Comparison of ENCODE assay signal across 1 cellular context in genomic region chr13:48979892-48980291, GRCh38.
TF ChIP-seq lines count a peak whose summit lies in the region.

No MANE protein-coding gene starts in this region.

TF ChIP-seq in GM12878, 131 proteins besides CTCF, POLR2A, EP300 and RAD21 (continued from another document and continues in another):
- no peak for TF ChIP-seq EZH2 (IDR thresholded peaks at IDR 0.05; ENCODE audit: borderline replicate concordance, control insufficient read depth, low read depth, low read length)
- TF ChIP-seq RUNX3 (IDR thresholded peaks at IDR 0.05; ENCODE audit: low read length), result peak; percentile 95
- no peak for TF ChIP-seq ZBTB11 (CRISPR knock-in tag; IDR thresholded peaks at IDR 0.05)
- TF ChIP-seq TBL1XR1 (IDR thresholded peaks at IDR 0.05; ENCODE audit: low read depth, low read length), result peak; percentile 96
- peak; percentile 59; the same call in 1 of the 2 replicates for TF ChIP-seq CBFB (IDR thresholded peaks at IDR 0.05; ENCODE audit: low read depth)
- TF ChIP-seq E4F1 (IDR thresholded peaks at IDR 0.05; ENCODE audit: borderline replicate concordance, partially characterized antibody), result no peak
- peak; percentile 54; the same call in 1 of the 2 replicates for TF ChIP-seq ZNF24 (IDR thresholded peaks at IDR 0.05)
- TF ChIP-seq ZZZ3 (IDR thresholded peaks at IDR 0.05; ENCODE audit: control insufficient read depth, insufficient read length, low read depth), result no peak
- TF ChIP-seq NR2F1 (conservative IDR thresholded peaks at IDR 0.05), result 0 out of 2 replicates have a peak, but pooled peaks have one; percentile 38
- TF ChIP-seq NKRF (conservative IDR thresholded peaks at IDR 0.05), result peak; percentile 48; the same call in 1 of the 2 replicates
- peak; percentile 100 for TF ChIP-seq MEF2A (IDR thresholded peaks at IDR 0.05; ENCODE audit: insufficient read depth, low read depth, low read length)
- no peak for TF ChIP-seq FOS (IDR thresholded peaks at IDR 0.05; ENCODE audit: borderline replicate concordance, extremely low read depth, insufficient read length)
- no peak for TF ChIP-seq HDGF (IDR thresholded peaks at IDR 0.05)
- no peak for TF ChIP-seq NR2C1 (IDR thresholded peaks at IDR 0.05)
- no peak for TF ChIP-seq CBX3 (IDR thresholded peaks at IDR 0.05; ENCODE audit: borderline replicate concordance, low read depth)
- TF ChIP-seq MXI1 (IDR thresholded peaks at IDR 0.05; ENCODE audit: low read depth, low read length), result peak; percentile 46; the same call in 1 of the 2 replicates
- TF ChIP-seq CBX5 (IDR thresholded peaks at IDR 0.05; ENCODE audit: low read depth), result peak; percentile 81
- TF ChIP-seq MYB (IDR thresholded peaks at IDR 0.05; ENCODE audit: borderline replicate concordance, low read depth, low read length), result no peak
- TF ChIP-seq ZNF217 (IDR thresholded peaks at IDR 0.05), result peak; percentile 78; the same call in 1 of the 2 replicates
- TF ChIP-seq ZSCAN29 (IDR thresholded peaks at IDR 0.05), result no peak
- TF ChIP-seq RELB (IDR thresholded peaks at IDR 0.05; ENCODE audit: low read depth), result peak; percentile 40; the same call in 1 of the 2 replicates
- peak; percentile 96 for TF ChIP-seq NFIC (IDR thresholded peaks at IDR 0.05; ENCODE audit: low read depth, low read length)
- TF ChIP-seq SKIL (IDR thresholded peaks at IDR 0.05; ENCODE audit: low read depth, poor library complexity, severe bottlenecking), result peak; percentile 91
- TF ChIP-seq BHLHE40 (IDR thresholded peaks at IDR 0.05; ENCODE audit: borderline replicate concordance in 1 of 2, low read depth in 2 of 2, low read length in 1 of 2), result peak; percentile 51 to 53; a peak in 2 of 4 replicates
- peak; percentile 29; the same call in 1 of the 2 replicates for TF ChIP-seq CREB1 (IDR thresholded peaks at IDR 0.05; ENCODE audit: low read depth)
- TF ChIP-seq HDAC6 (IDR thresholded peaks at IDR 0.05; ENCODE audit: unreplicated experiment), result no peak
- no peak for TF ChIP-seq KDM1A (IDR thresholded peaks at IDR 0.05; ENCODE audit: borderline replicate concordance)
- TF ChIP-seq ZNF207 (IDR thresholded peaks at IDR 0.05; ENCODE audit: borderline replicate concordance), result no peak
- no peak for TF ChIP-seq MAX (IDR thresholded peaks at IDR 0.05; ENCODE audit: low read depth, low read length)
- TF ChIP-seq ETV6 (conservative IDR thresholded peaks at IDR 0.05 in 1 of 2, IDR thresholded peaks at IDR 0.05 in 1 of 2; ENCODE audit: borderline replicate concordance in 1 of 2, low read depth in 1 of 2), result peak in 1 of 2 experiments; percentile 49; a peak in 2 of 4 replicates
- TF ChIP-seq RAD51 (IDR thresholded peaks at IDR 0.05), result no peak
- no peak for TF ChIP-seq REST (IDR thresholded peaks at IDR 0.05; ENCODE audit: low read depth, low read length)
- no peak for TF ChIP-seq SRF (IDR thresholded peaks at IDR 0.05; ENCODE audit: low read depth in 2 of 2, low read length in 2 of 2)
- no peak for TF ChIP-seq SMC3 (IDR thresholded peaks at IDR 0.05; ENCODE audit: borderline replicate concordance, low read length)
- TF ChIP-seq ZNF687 (IDR thresholded peaks at IDR 0.05), result no peak
- TF ChIP-seq SIX5 (IDR thresholded peaks at IDR 0.05; ENCODE audit: low read depth, low read length, severe bottlenecking), result no peak
